In genomic region chr14:78143489-78144145, GRCh38 we compare ENCODE assay signal across 17 cellular contexts. TPM values are rescaled to one million over a fixed set of nuclear protein-coding genes. Genes with fewer than 3 reads are reported as not detected.
DNase-seq lines count a peak whose midpoint lies in the region; ATAC-seq and TF ChIP-seq lines count a peak whose summit lies in the region.
"Had no signal": no experiment of that assay in that cellular context is flagged by ENCODE, and none has a peak within 500 bp of the region (broad histone marks: within the 10 kb centered on the region; RNA-seq: fewer than 3 reads in every experiment).

No MANE protein-coding gene starts in this region.

- peaks cover 4% of the 10 kb centered on the region; the same call in 1 of the 2 replicates for H3K9me3 ChIP-seq in SJSA1 (replicated peaks)
- H3K9me3 ChIP-seq: adrenal gland, BLaER1, lower lobe of right lung had no signal

- H3K27me3 ChIP-seq in SJSA1 (replicated peaks) (0 out of 2 replicates have a peak, but pooled peaks cover 2% of the 10 kb centered on the region), dorsolateral prefrontal cortex (no peaks in the 10 kb centered on the region)
- H3K27me3 ChIP-seq: adrenal gland, BLaER1 had no signal

- no peak for TF ChIP-seq CTCF in fibroblast of mammary gland (conservative IDR thresholded peaks at IDR 0.05; ENCODE audit: control insufficient read depth, insufficient read depth, low read depth, low read length)
- TF ChIP-seq CTCF in dorsolateral prefrontal cortex (IDR thresholded peaks at IDR 0.05 in 54 of 56, conservative IDR thresholded peaks at IDR 0.05 in 2 of 56; ENCODE audit: low read depth in 1 of 56, partially characterized antibody in 56 of 56), result no peak

- H3K4me1 ChIP-seq in SJSA1 (replicated peaks), result peaks cover 12% of the 10 kb centered on the region
- H3K4me1 ChIP-seq: adrenal gland, BLaER1, lower lobe of right lung had no signal

- ATAC-seq in SK-N-SH treated with all-trans-retinoic acid at 6 μM for 48 hours, result no peak
- ATAC-seq: lower lobe of right lung had no signal

- intact Hi-C loops in dorsolateral prefrontal cortex (cut with DNase I), result no loop called here

- in situ Hi-C loops in Caki2 (cut with HindIII; ENCODE audit: low pct_unique_long_range_greater_than_20kb, low sequenced_read_pairs), result no loop called here

- no peaks in the 10 kb centered on the region for H3K36me3 ChIP-seq in SJSA1
- H3K36me3 ChIP-seq: adrenal gland, BLaER1, lower lobe of right lung had no signal

- H3K27ac ChIP-seq in SJSA1, result no peak overlapping the region
- no peak overlapping the region for H3K27ac ChIP-seq in dorsolateral prefrontal cortex
- H3K27ac ChIP-seq: adrenal gland, BLaER1, lower lobe of right lung had no signal

- H3K4me3 ChIP-seq in SJSA1, result no peak overlapping the region
- H3K4me3 ChIP-seq in fibroblast of mammary gland (ENCODE audit: control insufficient read depth, low read depth, low read length), result no peak overlapping the region
- H3K4me3 ChIP-seq in dorsolateral prefrontal cortex, result no peak overlapping the region
- H3K4me3 ChIP-seq: adrenal gland, BLaER1, lower lobe of right lung had no signal

- peak; percentile 38 for DNase-seq in Caki2 (ENCODE audit: low read depth)
- DNase-seq in HS-5 (ENCODE audit: low read depth), result peak; percentile 9
- peak; percentile 59 to 70 for DNase-seq in SJSA1 (ENCODE audit: low read depth in 1 of 2, low spot score in 2 of 2)
- DNase-seq in fibroblast of mammary gland (ENCODE audit: low read depth), result peak; percentile 84
- no peak for DNase-seq in AG08396 (ENCODE audit: low spot score)
- DNase-seq in dorsolateral prefrontal cortex, result no peak
- no peak for DNase-seq in germinal center (ENCODE audit: low spot score)
- DNase-seq: activated T-cell treated with anti-CD3 and anti-CD28 coated beads, Interleukin-2, amount 50 U/mL, for 4 hours; adrenal gland; DND-41; H9; Karpas-422; lower lobe of right lung; NCI-H2029 treated with DMSO at 0.1 percent for 48 hours had no signal

TF ChIP-seq in SK-N-SH treated with all-trans-retinoic acid at 6 μM for 48 hours, 23 proteins besides CTCF, POLR2A, EP300 and RAD21:
- TF ChIP-seq RARB (CRISPR knock-in tag; IDR thresholded peaks at IDR 0.05), result no peak
- no peak for TF ChIP-seq PATZ1 (CRISPR knock-in tag; IDR thresholded peaks at IDR 0.05; ENCODE audit: borderline replicate concordance)
- TF ChIP-seq ZFP30 (CRISPR knock-in tag; IDR thresholded peaks at IDR 0.05), result no peak
- TF ChIP-seq SNAI2 (CRISPR knock-in tag; IDR thresholded peaks at IDR 0.05), result no peak
TF ChIP-seq in SK-N-SH treated with all-trans-retinoic acid at 6 μM for 48 hours: peak in this region for 0.

RNA-seq across cellular contexts. Expression of gene NRXN3, which starts 26.6 kb away (rescaled TPM):
- total RNA-seq in Caki2 (2014; rRNA removed; shearing (Covaris generic); ENCODE audit: low replicate concordance), result not detected in 2 replicates
- total RNA-seq in SJSA1 (2014; rRNA removed; shearing (Covaris generic)), result 1.0 and 6.5 TPM in 2 replicates
- total RNA-seq in dorsolateral prefrontal cortex, result 100 to 1,000 TPM; 101 to 266 (median 193) TPM
- total RNA-seq: activated T-cell treated with anti-CD3 and anti-CD28 coated beads, Interleukin-2, amount 50 U/mL, for 4 hours; natural killer cell treated with Interleukin-12 subunit alpha and Interleukin-12 subunit beta and Interleukin-15 and Interleukin-18, amount 100 ng/mL, for 72 hours had no signal

Comparison
In these comparisons a context has a peak if more than half of its experiments do, and no peak if none do; other contexts are left out.
1. DNase-seq: peak in Caki2 (single experiment), HS-5 (single experiment), SJSA1 (2 of 2) and fibroblast of mammary gland (single experiment); none in AG08396 (single experiment), dorsolateral prefrontal cortex (0 of 10) and germinal center (single experiment).
2. RNA of gene NRXN3, which starts 26.6 kb away (total RNA-seq): 101 to 266 TPM in dorsolateral prefrontal cortex; 1.0 to 6.5 TPM in SJSA1 and not detected in Caki2; every median in the first group is over 10 times any median in the second.